8 cellular contexts compared by ENCODE assay signal in the genomic region with DNA sequence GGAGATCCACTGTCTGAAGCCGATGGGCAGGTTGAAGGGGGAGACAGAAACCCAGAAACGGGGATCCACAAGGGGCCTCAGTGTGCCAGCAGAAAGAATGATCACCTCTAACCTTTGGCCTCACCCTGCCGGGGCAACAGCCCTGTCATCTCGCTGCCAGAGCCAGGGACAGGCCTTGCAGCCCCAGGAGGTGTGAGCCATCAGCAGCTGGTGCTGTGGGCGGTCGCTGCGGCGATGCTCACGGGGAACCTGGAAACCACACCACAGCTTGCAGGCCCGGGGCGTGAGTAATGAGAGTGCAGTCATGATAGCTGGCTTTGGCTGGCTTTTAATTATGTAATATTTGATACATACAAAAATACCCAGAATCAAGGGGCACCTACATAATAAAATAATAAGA. TPM values are rescaled to one million over a fixed set of nuclear protein-coding genes. Genes with fewer than 3 reads are reported as not detected.
DNase-seq lines count a peak whose midpoint lies in the region; ATAC-seq and TF ChIP-seq lines count a peak whose summit lies in the region.

No MANE protein-coding gene starts in this region.

- DNase-seq in DMS 273 treated with DMSO at 0.1 percent for 48 hours (lab: John Stamatoyannopoulos, UW) (peak; percentile 49), GM23248 (peak; percentile 66), PC-3 (peak; percentile 66), activated gamma-delta T cell treated with Interleukin-2 at 50 U/mL for 16 hours (peak; percentile 67), trophoblast cell (no peak), left colon (no peak), SIG-M5 treated with dmso at 0.1 percent for 504 hours (lab: John Stamatoyannopoulos, UW; ENCODE audit: unreplicated experiment) (no peak), HuH-7 (ENCODE audit: low spot score) (no peak)

- peak overlapping the region; percentile 60 for H2AK5ac ChIP-seq in trophoblast cell (ENCODE audit: low read length)

- no peaks in the 10 kb centered on the region for H3K4me1 ChIP-seq in GM23248 (ENCODE audit: insufficient read depth)
- no peaks in the 10 kb centered on the region for H3K4me1 ChIP-seq in PC-3 (ENCODE audit: insufficient read depth, low read length)
- H3K4me1 ChIP-seq in trophoblast cell (ENCODE audit: control insufficient read depth in 1 of 2, insufficient read depth in 2 of 2, low read length in 2 of 2): peaks cover 15 to 28% of the 10 kb centered on the region in 2 experiments

- no peaks in the 10 kb centered on the region for H4K20me1 ChIP-seq in GM23248 (ENCODE audit: insufficient read depth)
- no peaks in the 10 kb centered on the region for H4K20me1 ChIP-seq in PC-3 (ENCODE audit: low read length)

- peak overlapping the region; percentile 21 for H3K14ac ChIP-seq in trophoblast cell (ENCODE audit: low read length)

- 64 to 65% methylated on average over 11 of the region's 11 CpGs for WGBS in GM23248 (ENCODE audit: low coverage in 1 of 2, low lambda C conversion rate in 2 of 2, missing lambda C conversion rate in 2 of 2), 2 experiments
- WGBS in trophoblast cell (ENCODE audit: extremely low coverage, insufficient coverage, insufficient read length): no CpG with 5 or more reads among the region's 11 CpGs

- POLR2A ChIA-PET in PC-3 (lab: Charles Lee; ENCODE audit: unreplicated experiment): no interaction called here

- peak overlapping the region; percentile 87 for H4K91ac ChIP-seq in trophoblast cell (ENCODE audit: low read depth, low read length)

- BruUV-seq in PC-3 (replicated peaks; lab: Mats Ljungman, UMichigan): no TSS peak

- H3K4ac ChIP-seq in trophoblast cell (ENCODE audit: low read depth, low read length): no peak overlapping the region

- H2AFZ ChIP-seq in GM23248 (no peak overlapping the region), PC-3 (ENCODE audit: low read length) (no peak overlapping the region), trophoblast cell (ENCODE audit: insufficient read depth, low read length, poor library complexity) (no peak overlapping the region)

- peak; percentile 53 for ATAC-seq in PC-3
- no peak for ATAC-seq in left colon

- H3K79me2 ChIP-seq in GM23248 (ENCODE audit: insufficient read depth) (no peaks in the 10 kb centered on the region), PC-3 (ENCODE audit: low read length) (no peaks in the 10 kb centered on the region), trophoblast cell (ENCODE audit: control insufficient read depth, insufficient read depth, low read length, poor library complexity) (peaks cover 3% of the 10 kb centered on the region)

- no peaks in the 10 kb centered on the region; the same call in 1 of the 2 replicates for H3K27me3 ChIP-seq in GM23248 (replicated peaks; ENCODE audit: insufficient read depth)
- no peaks in the 10 kb centered on the region for H3K27me3 ChIP-seq in PC-3 (ENCODE audit: low read length)
- no peaks in the 10 kb centered on the region for H3K27me3 ChIP-seq in trophoblast cell (ENCODE audit: insufficient read depth, low read length)

- H3K4me2 ChIP-seq in GM23248 (ENCODE audit: unreplicated experiment): no peak overlapping the region
- no peak overlapping the region for H3K4me2 ChIP-seq in PC-3 (ENCODE audit: low read length)
- H3K4me2 ChIP-seq in trophoblast cell (ENCODE audit: low read length): no peak overlapping the region

- no peak for TF ChIP-seq CTCF in PC-3 (conservative IDR thresholded peaks at IDR 0.05; ENCODE audit: low read depth, low read length)

- peak overlapping the region; percentile 21 for H3K18ac ChIP-seq in trophoblast cell (ENCODE audit: low read length)

- peaks cover 16% of the 10 kb centered on the region for H3K79me1 ChIP-seq in trophoblast cell (ENCODE audit: low read length)

- no peaks in the 10 kb centered on the region for H3K9me2 ChIP-seq in GM23248 (ENCODE audit: insufficient read depth)
- no peaks in the 10 kb centered on the region for H3K9me2 ChIP-seq in PC-3 (replicated peaks; ENCODE audit: low read length)

- CTCF ChIA-PET in PC-3 (lab: Charles Lee): interaction anchor here (0.6 to 0.8 kb wide), 2 partner anchors 54 to 82 kb away, joined by 3 to 4 read pairs; no protein-coding TSS in a partner anchor

- intact Hi-C loops in PC-3 (cut with micrococcal nuclease) (loop anchor here (10.0 kb wide), 1 partner anchor 436 kb away; no protein-coding TSS in a partner anchor), left colon (cut with DNase I, micrococcal nuclease) (no loop called here)

- H3K27ac ChIP-seq in GM23248 (no peak overlapping the region), PC-3 (ENCODE audit: low read length) (no peak overlapping the region), trophoblast cell (ENCODE audit: low read depth, low read length) (peak overlapping the region; percentile 52)

- H3K4me3 ChIP-seq in GM23248 (no peak overlapping the region), PC-3 (ENCODE audit: low read length) (no peak overlapping the region), trophoblast cell (ENCODE audit: low read depth, low read length) (no peak overlapping the region)

- H2BK12ac ChIP-seq in trophoblast cell (ENCODE audit: low read length): peak overlapping the region; percentile 25

- in situ Hi-C loops in GM23248 (cut with MboI): no loop called here

- no peak overlapping the region for H4K12ac ChIP-seq in trophoblast cell (ENCODE audit: low read depth, low read length)

- H3K23ac ChIP-seq in trophoblast cell (ENCODE audit: low read length): no peak overlapping the region

- H2BK120ac ChIP-seq in trophoblast cell (ENCODE audit: insufficient read depth, low read length, poor library complexity): peak overlapping the region; percentile 54

- H4K8ac ChIP-seq in trophoblast cell (ENCODE audit: low read depth, low read length): peak overlapping the region; percentile 25

- H3K9ac ChIP-seq in GM23248 (no peak overlapping the region), PC-3 (ENCODE audit: low read length) (no peak overlapping the region), trophoblast cell (ENCODE audit: low read length) (no peak overlapping the region)

- H3K9me3 ChIP-seq in GM23248 (ENCODE audit: low read depth): no peaks in the 10 kb centered on the region
- peaks cover 5% of the 10 kb centered on the region; the same call in 1 of the 2 replicates for H3K9me3 ChIP-seq in PC-3 (ENCODE audit: low read length)
- peaks cover 6% of the 10 kb centered on the region for H3K9me3 ChIP-seq in trophoblast cell (ENCODE audit: insufficient read depth, low read depth, low read length)

- H3F3A ChIP-seq in GM23248 (ENCODE audit: insufficient read depth) (no peaks in the 10 kb centered on the region), PC-3 (ENCODE audit: low read length, unreplicated experiment) (no peaks in the 10 kb centered on the region)

- H2BK5ac ChIP-seq in trophoblast cell (ENCODE audit: low read depth, low read length, poor library complexity): peak overlapping the region; percentile 56

- H3K36me3 ChIP-seq in GM23248 (ENCODE audit: low read depth): no peaks in the 10 kb centered on the region
- H3K36me3 ChIP-seq in PC-3 (ENCODE audit: low read depth, low read length): no peaks in the 10 kb centered on the region
- H3K36me3 ChIP-seq in trophoblast cell (ENCODE audit: control insufficient read depth in 1 of 2, insufficient read depth in 2 of 2, low read length in 2 of 2): no peaks in the 10 kb centered on the region

RNA-seq across cellular contexts. Expression of a gene that starts 4.7 kb away (rescaled TPM):
- total RNA-seq in GM23248 (2014; rRNA removed; shearing (Covaris generic)): 28.2 and 28.7 TPM in 2 replicates
- polyA plus RNA-seq in GM23248 (2016; fragmentation: Nextera tagmentation; extraction: Ambion mirVana): 5.2 and 5.6 TPM in 2 replicates
- total RNA-seq in PC-3 (2014; rRNA removed): 43.2 and 45.6 TPM in 2 replicates
- polyA plus RNA-seq in trophoblast cell (2013): 92.4 and 94.7 TPM in 2 replicates
- 10 to 100 TPM in 1 of 2 donors, 1 to 10 TPM in 1; 4.3 to 13.4 TPM for total RNA-seq in left colon

Comparison
In these comparisons a context has a peak if more than half of its experiments do, and no peak if none do; other contexts are left out.
1. DNase-seq: peak in DMS 273 treated with DMSO at 0.1 percent for 48 hours (single experiment), GM23248 (single experiment), PC-3 (single experiment) and activated gamma-delta T cell treated with Interleukin-2 at 50 U/mL for 16 hours (single experiment); none in trophoblast cell (0 of 2), left colon (0 of 2), SIG-M5 treated with dmso at 0.1 percent for 504 hours (single experiment) and HuH-7 (single experiment).